Comparison of ENCODE assay signal across 8 cellular contexts in genomic region chrX:14872851-14873675, GRCh38. TPM values are rescaled to one million over a fixed set of nuclear protein-coding genes. Genes with fewer than 3 reads are reported as not detected.
A peak's percentile ranks its signal among the peaks of the same experiment; 100 is the strongest.
DNase-seq lines count a peak whose midpoint lies in the region; ATAC-seq and TF ChIP-seq lines count a peak whose summit lies in the region.

FANCB (minus strand) TSS chrX:14873069; CDS start chrX:14865510, 7,559 bp downstream.
MOSPD2 (plus strand) TSS chrX:14873421; CDS start chrX:14873529, 108 bp downstream.

- under 1% methylated on average over 71 of the region's 78 CpGs for WGBS in prostate gland
- whole genome bisulfite sequencing in urinary bladder: under 1% methylated on average over 77 of the region's 78 CpGs

- no peaks in the 10 kb centered on the region for H3K27me3 ChIP-seq in prostate gland (replicated peaks; ENCODE audit: insufficient read depth)

- peak; percentile 96 for ATAC-seq in GM18502 (IDR thresholded peaks at IDR 0.05; ENCODE audit: poor library complexity, unreplicated experiment)
- ATAC-seq in HG02943 (IDR thresholded peaks at IDR 0.05; ENCODE audit: low read depth, unreplicated experiment): peak; percentile 95
- peak; percentile 92 for ATAC-seq in T-helper 17 cell
- ATAC-seq in left ventricle myocardium superior: peak; percentile 100

- H3K4me1 ChIP-seq in prostate gland (replicated peaks): no peaks in the 10 kb centered on the region
- no peaks in the 10 kb centered on the region for H3K4me1 ChIP-seq in urinary bladder (ENCODE audit: insufficient read depth)

- H3K27ac ChIP-seq in prostate gland (peak within 1 kb of the TSS; percentile 73 to 82), urinary bladder (ENCODE audit: low read depth) (peak within 1 kb of the TSS; percentile 71)

- TF ChIP-seq CTCF in prostate gland (IDR thresholded peaks at IDR 0.05): no peak

- H3K4me1 Mint-ChIP-seq in T-helper 17 cell: peaks cover 3% of the 10 kb centered on the region

- H3K36me3 Mint-ChIP-seq in T-helper 17 cell (ENCODE audit: low read depth): peaks cover 2% of the 10 kb centered on the region

- H3K36me3 ChIP-seq in prostate gland (no peaks in the 10 kb centered on the region), urinary bladder (ENCODE audit: insufficient read depth) (no peaks in the 10 kb centered on the region)

- peak; percentile 87 to 96 for DNase-seq in NCI-H187 (lab: John Stamatoyannopoulos, UW)
- peak; percentile 86 to 92 (median 88) for DNase-seq in T-helper 17 cell
- DNase-seq in anterior cingulate cortex (lab: John Stamatoyannopoulos, UW): peak; percentile 20 to 97 (median 88)
- DNase-seq in left ventricle myocardium superior: peak; percentile 95
- DNase-seq in prostate gland (ENCODE audit: low spot score): peak; percentile 88

- H3K9me3 ChIP-seq in T-helper 17 cell (ENCODE audit: control insufficient read depth, low read length, poor library complexity, severe bottlenecking): no peaks in the 10 kb centered on the region
- no peaks in the 10 kb centered on the region for H3K9me3 ChIP-seq in prostate gland

- H3K4me3 ChIP-seq in prostate gland: peak within 1 kb of the TSS; percentile 54 to 55
- H3K4me3 ChIP-seq in urinary bladder (ENCODE audit: low read depth, low read length): peak within 1 kb of the TSS; percentile 78

- intact Hi-C loops in left ventricle myocardium superior (cut with micrococcal nuclease): no loop called here
- intact Hi-C loops in prostate gland (cut with DNase I): no loop called here

- H3K27ac Mint-ChIP-seq in T-helper 17 cell: peak within 1 kb of the TSS; percentile 77

- H3K27me3 Mint-ChIP-seq in T-helper 17 cell: no peaks in the 10 kb centered on the region

- peak within 1 kb of the TSS; percentile 91 for H3K4me3 Mint-ChIP-seq in T-helper 17 cell

- peak; percentile 53 for TF ChIP-seq POLR2A in prostate gland (IDR thresholded peaks at IDR 0.05)

RNA-seq across cellular contexts. Expression of gene FANCB, which starts in this region (rescaled TPM):
- total RNA-seq in T-helper 17 cell (1 to 10 TPM; 1.4 to 4.1 TPM), left ventricle myocardium superior (0.94 TPM), prostate gland (1 to 10 TPM; 2.4 to 5.1 TPM), urinary bladder (12.6 TPM)
- polyA plus RNA-seq in urinary bladder: 0.34 TPM

RNA-seq across cellular contexts. Expression of gene MOSPD2, which starts in this region (rescaled TPM):
- 1 to 10 TPM; 6.2 to 7.4 TPM for total RNA-seq in T-helper 17 cell
- 5.8 TPM for total RNA-seq in left ventricle myocardium superior
- total RNA-seq in prostate gland: 10 to 100 TPM; 12.1 to 23.1 TPM
- 35.4 TPM for total RNA-seq in urinary bladder
- 7.7 TPM for polyA plus RNA-seq in urinary bladder

Comparison
In these comparisons a context has a peak if more than half of its experiments do, and no peak if none do; other contexts are left out.
1. Peak in every context shown above with its lines: DNase-seq, ATAC-seq, H3K4me3 ChIP-seq and H3K27ac ChIP-seq.